Comparison of ENCODE assay signal across 8 cellular contexts in genomic region chr17:41918392-41919164, GRCh38. TPM values are rescaled to one million over a fixed set of nuclear protein-coding genes. Genes with fewer than 3 reads are reported as not detected.
A peak's percentile ranks its signal among the peaks of the same experiment; 100 is the strongest.
DNase-seq lines count a peak whose midpoint lies in the region; ATAC-seq and TF ChIP-seq lines count a peak whose summit lies in the region.

Gene ACLY (minus strand): TSS chr17:41918951. CDS start chr17:41913873, 5,078 bp downstream.

- H3K79me2 ChIP-seq in DND-41 (ENCODE audit: insufficient read depth, low read length) (peaks cover 54% of the 10 kb centered on the region), GM23248 (ENCODE audit: insufficient read depth) (peaks cover 52% of the 10 kb centered on the region)

- peak; percentile 85 for TF ChIP-seq POLR2A in Raji (IDR thresholded peaks at IDR 0.05; ENCODE audit: insufficient read depth, low read depth, low read length)

- peak within 1 kb of the TSS; percentile 92 to 96 (median 95) for H3K4me3 Mint-ChIP-seq in nephron
- peak within 1 kb of the TSS; percentile 92 for H3K4me3 Mint-ChIP-seq in stimulated activated naive CD8-positive, alpha-beta T cell treated with anti-CD3 and anti-CD28 coated beads, Interleukin-15, Interleukin-2, amounts not matched to agents 100 ng/mL and 50 ng/mL, for 24 hours

- H3K9me2 ChIP-seq in GM23248 (ENCODE audit: insufficient read depth): no peaks in the 10 kb centered on the region

- H3K4me3 ChIP-seq in DND-41 (ENCODE audit: low read depth in 1 of 2, low read length in 2 of 2) (peak within 1 kb of the TSS; percentile 91 to 96), GM23248 (peak within 1 kb of the TSS; percentile 95), fibroblast of pulmonary artery (replicated peaks; ENCODE audit: low read depth, low read length) (peak within 1 kb of the TSS; percentile 97)

- peak; percentile 99 for DNase-seq in DND-41
- DNase-seq in GM23248: peak; percentile 99
- DNase-seq in LHCN-M2 (ENCODE audit: low read depth): peak; percentile 96
- DNase-seq in activated T-helper 9 cell treated with anti-CD3 and anti-CD28 coated beads, Interleukin-2, amount 50 U/mL, for 16 hours (ENCODE audit: low read depth): peak; percentile 95
- peak; percentile 96 for DNase-seq in fibroblast of pulmonary artery (ENCODE audit: low read depth)

- peaks cover 45% of the 10 kb centered on the region for H4K20me1 ChIP-seq in DND-41 (ENCODE audit: insufficient read depth, low read length)
- 0 out of 2 replicates have a peak, but pooled peaks cover 5% of the 10 kb centered on the region for H4K20me1 ChIP-seq in GM23248 (ENCODE audit: insufficient read depth)

- H3K27ac ChIP-seq in DND-41 (ENCODE audit: low read length) (peak within 1 kb of the TSS; percentile 89), GM23248 (peak within 1 kb of the TSS; percentile 90)

- H3K4me2 ChIP-seq in DND-41 (ENCODE audit: insufficient read depth, low read length) (peak within 1 kb of the TSS; percentile 87), GM23248 (ENCODE audit: unreplicated experiment) (peak within 1 kb of the TSS; percentile 97)

- 1% methylated on average over 60 to 66 of the region's 73 CpGs for WGBS in GM23248 (ENCODE audit: low coverage in 1 of 2, low lambda C conversion rate in 2 of 2, missing lambda C conversion rate in 2 of 2), 2 experiments

- TF ChIP-seq CTCF in DND-41 (IDR thresholded peaks at IDR 0.05; ENCODE audit: borderline replicate concordance, extremely low read depth, low read length, poor library complexity, severe bottlenecking) (no peak), fibroblast of pulmonary artery (IDR thresholded peaks at IDR 0.05; ENCODE audit: low read length, missing control alignments) (no peak), nephron (IDR thresholded peaks at IDR 0.05; ENCODE audit: unreplicated experiment in 3 of 3) (no peak)

- peak; percentile 93 for ATAC-seq in DND-41 (ENCODE audit: insufficient read depth, low read depth)

- in situ Hi-C loops in GM23248 (cut with MboI): no loop called here

- H3K9me3 ChIP-seq in DND-41 (ENCODE audit: insufficient read depth, low read length, severe bottlenecking) (no peaks in the 10 kb centered on the region), GM23248 (ENCODE audit: low read depth) (no peaks in the 10 kb centered on the region)

- peaks cover 17% of the 10 kb centered on the region for H3F3A ChIP-seq in GM23248 (ENCODE audit: insufficient read depth)

- H3K9ac ChIP-seq in DND-41 (ENCODE audit: low read depth, low read length): peak within 1 kb of the TSS; percentile 92
- peak within 1 kb of the TSS; percentile 95 for H3K9ac ChIP-seq in GM23248

- peak within 1 kb of the TSS; percentile 92 for H2AFZ ChIP-seq in DND-41 (ENCODE audit: low read depth, low read length)
- H2AFZ ChIP-seq in GM23248: peak within 1 kb of the TSS; percentile 82

- H3K36me3 ChIP-seq in DND-41 (ENCODE audit: insufficient read depth, low read length) (peaks cover 29% of the 10 kb centered on the region), GM23248 (ENCODE audit: low read depth) (no peaks in the 10 kb centered on the region; the same call in 1 of the 2 replicates)

- H3K36me3 Mint-ChIP-seq in nephron (ENCODE audit: low read depth): peaks cover 4% of the 10 kb centered on the region
- peaks cover 15% of the 10 kb centered on the region for H3K36me3 Mint-ChIP-seq in stimulated activated naive CD8-positive, alpha-beta T cell treated with anti-CD3 and anti-CD28 coated beads, Interleukin-15, Interleukin-2, amounts not matched to agents 100 ng/mL and 50 ng/mL, for 24 hours (ENCODE audit: low read depth)

- no peaks in the 10 kb centered on the region for H3K9me3 Mint-ChIP-seq in nephron
- no peaks in the 10 kb centered on the region for H3K9me3 Mint-ChIP-seq in stimulated activated naive CD8-positive, alpha-beta T cell treated with anti-CD3 and anti-CD28 coated beads, Interleukin-15, Interleukin-2, amounts not matched to agents 100 ng/mL and 50 ng/mL, for 24 hours

- H3K27ac Mint-ChIP-seq in nephron: peak within 1 kb of the TSS; percentile 86 to 92 (median 88)
- peak within 1 kb of the TSS; percentile 85 for H3K27ac Mint-ChIP-seq in stimulated activated naive CD8-positive, alpha-beta T cell treated with anti-CD3 and anti-CD28 coated beads, Interleukin-15, Interleukin-2, amounts not matched to agents 100 ng/mL and 50 ng/mL, for 24 hours

- peaks cover 4% of the 10 kb centered on the region for H3K27me3 Mint-ChIP-seq in nephron (ENCODE audit: low read depth)
- no peaks in the 10 kb centered on the region for H3K27me3 Mint-ChIP-seq in stimulated activated naive CD8-positive, alpha-beta T cell treated with anti-CD3 and anti-CD28 coated beads, Interleukin-15, Interleukin-2, amounts not matched to agents 100 ng/mL and 50 ng/mL, for 24 hours

- peaks cover 48% of the 10 kb centered on the region for H3K4me1 Mint-ChIP-seq in nephron
- H3K4me1 Mint-ChIP-seq in stimulated activated naive CD8-positive, alpha-beta T cell treated with anti-CD3 and anti-CD28 coated beads, Interleukin-15, Interleukin-2, amounts not matched to agents 100 ng/mL and 50 ng/mL, for 24 hours (ENCODE audit: low read depth): peaks cover 45% of the 10 kb centered on the region

- H3K27me3 ChIP-seq in DND-41 (ENCODE audit: insufficient read depth, low read length, poor library complexity) (no peaks in the 10 kb centered on the region), GM23248 (replicated peaks; ENCODE audit: insufficient read depth) (no peaks in the 10 kb centered on the region)

- H3K4me1 ChIP-seq in DND-41 (ENCODE audit: insufficient read depth, low read length): peaks cover 34% of the 10 kb centered on the region
- peaks cover 44% of the 10 kb centered on the region for H3K4me1 ChIP-seq in GM23248 (ENCODE audit: insufficient read depth)

RNA-seq across cellular contexts. Expression of gene ACLY, which starts in this region (rescaled TPM):
- 139 and 144 TPM in 2 replicates for total RNA-seq in GM23248 (2014; rRNA removed; shearing (Covaris generic))
- 101 TPM in 2 replicates for polyA plus RNA-seq in GM23248 (2016; fragmentation: Nextera tagmentation; extraction: Ambion mirVana)
- total RNA-seq in LHCN-M2 (2014; rRNA removed): 181 and 184 TPM in 2 replicates
- 132 TPM for polyA plus RNA-seq in LHCN-M2 (2012)

Comparison
In these comparisons a context has a peak if more than half of its experiments do, and no peak if none do; other contexts are left out.
1. Peak in every context shown above with its lines: DNase-seq, ATAC-seq, H3K4me3 ChIP-seq and H3K27ac ChIP-seq.